ENCODE assay signal across 11 cellular contexts in genomic region chr1:200367841-200368534, GRCh38. TPM values are rescaled to one million over a fixed set of nuclear protein-coding genes. Genes with fewer than 3 reads are reported as not detected.
DNase-seq lines count a peak whose midpoint lies in the region; ATAC-seq, FAIRE-seq and TF ChIP-seq lines count a peak whose summit lies in the region.
"Had no signal": no experiment of that assay in that cellular context is flagged by ENCODE, and none has a peak within 500 bp of the region (broad histone marks: within the 10 kb centered on the region; RNA-seq: fewer than 3 reads in every experiment).

No MANE protein-coding gene starts in this region.

- no peak for FAIRE-seq in HTR-8/SVneo (lab: Jason Lieb, UNC)
- FAIRE-seq: endometrium had no signal

- no peaks in the 10 kb centered on the region for H3K36me3 ChIP-seq in MG63
- H3K36me3 ChIP-seq in mesenchymal stem cell (ENCODE audit: control insufficient read depth in 1 of 2, insufficient read depth in 2 of 2, low read depth in 1 of 2, low read length in 2 of 2) = no peaks in the 10 kb centered on the region

- peak overlapping the region; percentile 10 for H3K9ac ChIP-seq in mesenchymal stem cell (ENCODE audit: low read length)

- H2AFZ ChIP-seq in mesenchymal stem cell (ENCODE audit: low read depth, low read length) = no peak overlapping the region

- peak overlapping the region; percentile 36 for H3K27ac ChIP-seq in mesenchymal stem cell (ENCODE audit: low read length, poor library complexity, severe bottlenecking)

- peak overlapping the region; percentile 57 for H2AK5ac ChIP-seq in mesenchymal stem cell (ENCODE audit: low read length, severe bottlenecking)

- H2BK120ac ChIP-seq in mesenchymal stem cell (ENCODE audit: low read depth, low read length) = peak overlapping the region; percentile 64

- peak overlapping the region; percentile 44 for H2BK15ac ChIP-seq in mesenchymal stem cell (ENCODE audit: low read depth, poor library complexity, severe bottlenecking)

- H3K4me3 ChIP-seq in AG09309 (ENCODE audit: control insufficient read depth, low read depth, low read length) (no peak overlapping the region), MG63 (no peak overlapping the region), mesenchymal stem cell (ENCODE audit: insufficient read depth in 1 of 2, low read depth in 1 of 2, low read length in 2 of 2) (no peak overlapping the region)

- peak overlapping the region; percentile 16 to 69 for H3K18ac ChIP-seq in mesenchymal stem cell (ENCODE audit: low read depth in 1 of 2, low read length in 2 of 2)

- WGBS in mesenchymal stem cell = 24% methylated on average over 3 of the region's 3 CpGs

- no peak overlapping the region for H3K14ac ChIP-seq in mesenchymal stem cell (ENCODE audit: low read length in 2 of 2)

- ATAC-seq in HG03565 (IDR thresholded peaks at IDR 0.05; ENCODE audit: unreplicated experiment) = no peak
- ATAC-seq in HG03521 (IDR thresholded peaks at IDR 0.05; ENCODE audit: unreplicated experiment) = no peak
- ATAC-seq in GM19397 (IDR thresholded peaks at IDR 0.05; ENCODE audit: unreplicated experiment) = no peak

- DNase-seq in AG09309 (ENCODE audit: low read depth) (peak; percentile 80), MG63 (peak; percentile 91), astrocyte of the hippocampus (ENCODE audit: low read depth, low spot score) (peak; percentile 74), mesenchymal stem cell (peak; percentile 90), HTR-8/SVneo (ENCODE audit: insufficient read length, low spot score) (no peak)
- DNase-seq: activated effector memory CD4-positive, alpha-beta T cell treated with Interleukin-2 at 50 U/mL for 16 hours; CD4-positive, alpha-beta memory T cell had no signal

- peak overlapping the region; percentile 77 for H4K91ac ChIP-seq in mesenchymal stem cell (ENCODE audit: low read length)

- peak overlapping the region; percentile 3 to 24 for H3K4ac ChIP-seq in mesenchymal stem cell (ENCODE audit: low read depth in 1 of 2, low read length in 2 of 2)

- H3K27me3 ChIP-seq in MG63 (no peaks in the 10 kb centered on the region), mesenchymal stem cell (ENCODE audit: control insufficient read depth in 1 of 2, insufficient read depth in 1 of 2, low read length in 2 of 2) (no peaks in the 10 kb centered on the region)

- H2BK5ac ChIP-seq in mesenchymal stem cell (ENCODE audit: low read depth, low read length, poor library complexity, severe bottlenecking) = no peak overlapping the region

- peak overlapping the region; percentile 45 for H4K8ac ChIP-seq in mesenchymal stem cell (ENCODE audit: low read length)

- H3K4me2 ChIP-seq in mesenchymal stem cell (ENCODE audit: low read length, poor library complexity, severe bottlenecking) = no peak overlapping the region

- no peaks in the 10 kb centered on the region for H3K79me1 ChIP-seq in mesenchymal stem cell (replicated peaks; ENCODE audit: low read length, poor library complexity, severe bottlenecking)

- H2BK12ac ChIP-seq in mesenchymal stem cell (ENCODE audit: low read length in 2 of 2) = no peak overlapping the region

- H3K4me1 ChIP-seq in mesenchymal stem cell (ENCODE audit: control insufficient read depth, insufficient read depth, low read depth, low read length) = peaks cover 13% of the 10 kb centered on the region

- no peak for TF ChIP-seq CTCF in AG09309 (IDR thresholded peaks at IDR 0.05; ENCODE audit: control insufficient read depth, insufficient read depth, low read depth, low read length, missing control alignments)

- no peak overlapping the region for H3K23ac ChIP-seq in mesenchymal stem cell (ENCODE audit: low read length in 2 of 2)

- no peaks in the 10 kb centered on the region for H3K9me3 ChIP-seq in MG63
- H3K9me3 ChIP-seq in mesenchymal stem cell (ENCODE audit: control insufficient read depth, low read length) = no peaks in the 10 kb centered on the region

RNA-seq across cellular contexts. Expression of gene ZNF281, which starts 41.8 kb away (rescaled TPM):
- 10.4 and 10.7 TPM in 2 replicates for total RNA-seq in MG63 (2014; rRNA removed; shearing (Covaris generic); ENCODE audit: low replicate concordance)
- polyA plus RNA-seq in mesenchymal stem cell (2013, experiment 1 of 2) = 28.4 TPM
- polyA plus RNA-seq in mesenchymal stem cell (2013, experiment 2 of 2) = 27.8 TPM
